8 cellular contexts compared by ENCODE assay signal in the genomic region with DNA sequence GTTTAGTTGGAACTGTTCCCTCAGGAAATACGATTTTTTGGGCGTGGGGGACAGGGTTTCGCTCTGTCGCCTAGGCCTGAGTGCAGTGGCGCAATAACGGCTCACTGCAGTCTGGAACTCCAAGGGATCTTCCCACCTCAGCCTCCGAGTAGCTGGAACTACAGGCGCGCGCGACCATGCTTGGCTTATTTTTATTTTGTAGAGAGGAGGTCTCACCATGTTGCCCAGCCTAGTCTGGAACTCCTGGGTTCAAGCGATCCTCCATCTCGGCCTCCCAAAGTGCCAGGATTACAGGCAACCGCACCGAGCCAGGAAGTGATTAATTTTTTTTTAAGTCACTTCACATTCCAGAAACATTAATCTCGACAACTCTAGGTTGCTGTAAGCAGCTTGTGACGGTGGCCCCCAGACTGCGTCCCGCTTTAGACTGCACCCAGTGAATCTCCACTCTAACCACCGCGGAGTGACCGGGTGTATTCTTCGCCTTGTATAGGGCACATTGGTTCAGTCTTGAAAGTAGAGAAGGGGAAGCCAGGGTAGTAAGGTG. TPM values are rescaled to one million over a fixed set of nuclear protein-coding genes. Genes with fewer than 3 reads are reported as not detected.
DNase-seq lines count a peak whose midpoint lies in the region; ATAC-seq and TF ChIP-seq lines count a peak whose summit lies in the region.

No MANE protein-coding gene starts in this region.

- intact Hi-C loops in left ventricle myocardium superior (cut with micrococcal nuclease) (loop anchor here (10.0 kb wide), 1 partner anchor 119 kb away; a partner anchor contains a TSS), gastrocnemius medialis (cut with DNase I; ENCODE audit: low total_unique reads) (loop anchor here (1.0 to 2.0 kb wide), 2 partner anchors 14 to 119 kb away; a partner anchor contains a TSS)

- H3K36me3 Mint-ChIP-seq in activated naive CD4-positive, alpha-beta T cell treated with anti-CD3 and anti-CD28 coated beads, Interleukin-2, amount 50 U/mL, for 72 hours = peaks cover 17 to 19% of the 10 kb centered on the region in 2 donors

- POLR2A ChIA-PET in AG04449 (lab: Yijun Ruan, JAX) = interaction anchor here (0.6 to 1.5 kb wide), 2 partner anchors 170 to 287 kb away, joined by 3 to 4 read pairs; a partner anchor contains a TSS

- CTCF ChIA-PET in AG04449 (lab: Yijun Ruan, JAX) = interaction anchor here (0.7 to 4.1 kb wide), 22 partner anchors 8 to 345 kb away, joined by 3 to 27 read pairs (median 4); no protein-coding TSS in a partner anchor

- H3K27me3 ChIP-seq in gastrocnemius medialis = no peaks in the 10 kb centered on the region

- H3K27ac ChIP-seq in gastrocnemius medialis = peak overlapping the region; percentile 77 to 87 (median 82)

- peaks cover 14% of the 10 kb centered on the region in 2 donors for H3K9me3 Mint-ChIP-seq in activated naive CD4-positive, alpha-beta T cell treated with anti-CD3 and anti-CD28 coated beads, Interleukin-2, amount 50 U/mL, for 72 hours

- TF ChIP-seq CTCF in AG04449 (IDR thresholded peaks at IDR 0.05; ENCODE audit: insufficient read depth, low read length, missing control alignments) (no peak), gastrocnemius medialis (IDR thresholded peaks at IDR 0.05 in 4 of 5, conservative IDR thresholded peaks at IDR 0.05 in 1 of 5) (no peak), GM13977 (IDR thresholded peaks at IDR 0.05; ENCODE audit: extremely low read depth, insufficient read depth, missing control alignments) (no peak)

- TF ChIP-seq POLR2A in gastrocnemius medialis (IDR thresholded peaks at IDR 0.05) = no peak

- peaks cover 6 to 13% of the 10 kb centered on the region in 2 donors for H3K4me1 ChIP-seq in gastrocnemius medialis

- in situ Hi-C loops in gastrocnemius medialis (cut with MboI; ENCODE audit: low sequenced_read_pairs in 4 of 4) (loop anchor here (25.0 kb wide), 1 partner anchor 342 kb away; no protein-coding TSS in a partner anchor), GM13977 (cut with MboI; ENCODE audit: low pct_unique_long_range_greater_than_20kb, low sequenced_read_pairs, unreplicated experiment) (no loop called here)

- ATAC-seq in HG02642 (IDR thresholded peaks at IDR 0.05; ENCODE audit: poor library complexity, unreplicated experiment) (peak; percentile 1), left ventricle myocardium superior (peak; percentile 45), gastrocnemius medialis (peak; percentile 15 to 16), HG02571 (IDR thresholded peaks at IDR 0.05; ENCODE audit: unreplicated experiment) (no peak)
- ATAC-seq in activated naive CD4-positive, alpha-beta T cell treated with anti-CD3 and anti-CD28 coated beads, Interleukin-2, amount 50 U/mL, for 72 hours = no peak

- H3K36me3 ChIP-seq in gastrocnemius medialis = no peaks in the 10 kb centered on the region

- H3K4me3 ChIP-seq in AG04449 (ENCODE audit: low read depth, low read length) (peak overlapping the region; percentile 86), gastrocnemius medialis (peak overlapping the region; percentile 66 to 83 (median 76))

- peaks cover 0 to under 1% (median 0%) of the 10 kb centered on the region in 3 donors for H3K9me3 ChIP-seq in gastrocnemius medialis

- DNase-seq in AG04449 (ENCODE audit: low read depth, low spot score) = no peak
- no peak for DNase-seq in activated naive CD4-positive, alpha-beta T cell treated with anti-CD3 and anti-CD28 coated beads, Interleukin-2, amount 50 U/mL, for 72 hours (ENCODE audit: low spot score in 2 of 2)
- DNase-seq in left ventricle myocardium superior = peak; percentile 45
- peak in 1 of 2 donors; percentile 20 for DNase-seq in gastrocnemius medialis
- no peak for DNase-seq in GM13977 (ENCODE audit: low spot score)
- no peak for DNase-seq in RPMI8226

- peak overlapping the region; percentile 91 to 97 for H3K27ac Mint-ChIP-seq in activated naive CD4-positive, alpha-beta T cell treated with anti-CD3 and anti-CD28 coated beads, Interleukin-2, amount 50 U/mL, for 72 hours

RNA-seq across cellular contexts. Expression of a gene that starts 0.8 kb away (rescaled TPM):
- total RNA-seq in activated naive CD4-positive, alpha-beta T cell treated with anti-CD3 and anti-CD28 coated beads, Interleukin-2, amount 50 U/mL, for 72 hours = 10 to 100 TPM; 71.0 to 80.9 TPM
- total RNA-seq in left ventricle myocardium superior (5.5 TPM), gastrocnemius medialis (1 to 10 TPM; 4.7 to 7.0 (median 6.1) TPM)

Comparison
In these comparisons a context has a peak if more than half of its experiments do, and no peak if none do; other contexts are left out.
1. ATAC-seq: peak in HG02642 (single experiment), left ventricle myocardium superior (single experiment) and gastrocnemius medialis (2 of 2); none in activated naive CD4-positive, alpha-beta T cell treated with anti-CD3 and anti-CD28 coated beads, Interleukin-2, amount 50 U/mL, for 72 hours (0 of 2) and HG02571 (single experiment).
2. RNA of a gene that starts 0.8 kb away (total RNA-seq): 71.0 to 80.9 TPM in activated naive CD4-positive, alpha-beta T cell treated with anti-CD3 and anti-CD28 coated beads, Interleukin-2, amount 50 U/mL, for 72 hours; 4.7 to 7.0 TPM in gastrocnemius medialis and 5.5 TPM in left ventricle myocardium superior (single experiment); every median in the first group is over 4 times any median in the second.